In the genomic region with DNA sequence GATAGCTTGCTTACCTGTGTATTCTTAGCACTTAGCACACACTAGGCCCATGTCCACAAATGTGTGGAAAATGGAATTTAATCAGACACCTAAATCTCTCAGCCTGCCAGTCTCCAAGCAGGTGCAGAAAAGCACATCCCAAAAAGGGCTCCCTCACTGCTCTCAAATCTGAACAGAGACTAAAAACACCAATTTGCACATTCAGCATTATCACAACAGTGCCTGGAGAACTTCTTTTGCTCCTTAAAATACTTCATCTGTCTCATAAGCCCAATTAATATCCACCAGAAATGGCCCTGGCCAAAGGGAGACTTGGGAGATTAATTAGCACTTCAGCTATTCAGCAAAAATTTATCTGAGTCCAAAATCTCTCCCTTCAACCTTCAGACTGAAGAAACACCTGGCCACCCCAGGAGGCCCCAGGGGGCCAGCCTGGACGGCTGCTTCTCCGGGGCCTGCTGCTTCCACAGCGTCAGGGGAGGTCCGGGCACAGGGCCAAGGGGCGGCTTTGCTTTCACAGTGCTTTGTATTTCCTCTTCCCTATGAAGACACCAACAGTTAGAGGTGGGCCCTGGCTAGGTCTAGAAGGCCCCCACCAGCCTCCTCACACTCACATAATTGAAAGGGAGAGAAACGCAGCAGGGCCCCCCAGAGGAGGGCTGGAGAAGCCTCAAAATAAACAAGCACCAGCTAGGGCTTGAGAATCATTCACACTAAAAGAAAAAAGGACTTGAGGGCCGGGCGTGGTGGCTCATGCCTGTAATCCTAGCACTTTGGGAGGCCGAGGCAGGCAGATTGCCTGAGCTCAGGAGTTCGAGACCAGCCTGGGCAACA, we compare ENCODE assay signal across 8 cellular contexts. TPM values are rescaled to one million over a fixed set of nuclear protein-coding genes. Genes with fewer than 3 reads are reported as not detected.
A peak's percentile ranks its signal among the peaks of the same experiment; 100 is the strongest.
DNase-seq lines count a peak whose midpoint lies in the region; ATAC-seq and TF ChIP-seq lines count a peak whose summit lies in the region.

No MANE protein-coding gene starts in this region.

- peak overlapping the region; percentile 91 for H3K27ac ChIP-seq in SK-N-MC
- H3K27ac ChIP-seq in upper lobe of left lung = peak overlapping the region in 2 of 4 donors; percentile 19 to 47

- no peak for TF ChIP-seq EP300 in upper lobe of left lung (IDR thresholded peaks at IDR 0.05)

- no peaks in the 10 kb centered on the region for H3K9me3 ChIP-seq in Loucy (ENCODE audit: insufficient read depth, low read depth, low read length)
- H3K9me3 ChIP-seq in SK-N-MC (ENCODE audit: low read depth, low read length) = no peaks in the 10 kb centered on the region
- no peaks in the 10 kb centered on the region for H3K9me3 ChIP-seq in upper lobe of left lung

- no peaks in the 10 kb centered on the region for H3K9me2 ChIP-seq in Loucy (replicated peaks; ENCODE audit: low read depth, low read length)

- TF ChIP-seq CTCF in Loucy (conservative IDR thresholded peaks at IDR 0.05; ENCODE audit: low read length) (peak; percentile 53), upper lobe of left lung (IDR thresholded peaks at IDR 0.05) (no peak)

- WGBS in upper lobe of left lung, 2 donors = 27 to 30% methylated on average over 10 of the region's 10 CpGs

- ATAC-seq in GM19438 (IDR thresholded peaks at IDR 0.05; ENCODE audit: low read depth, unreplicated experiment) (peak; percentile 90), left ventricle myocardium superior (peak; percentile 62), upper lobe of left lung (ENCODE audit: low FRiP score in 2 of 2) (peak; percentile 2 to 40)

- H3K27me3 ChIP-seq in Loucy (ENCODE audit: insufficient read depth, low read length, poor library complexity, severe bottlenecking) (no peaks in the 10 kb centered on the region), upper lobe of left lung (no peaks in the 10 kb centered on the region)

- H3K4me1 Mint-ChIP-seq in activated naive CD4-positive, alpha-beta T cell treated with anti-CD3 and anti-CD28 coated beads for 36 hours (ENCODE audit: low read depth) = no peaks in the 10 kb centered on the region

- CTCF ChIA-PET in activated naive CD4-positive, alpha-beta T cell treated with anti-CD3 and anti-CD28 coated beads for 36 hours (lab: Charles Lee) = no interaction called here

- intact Hi-C loops in left ventricle myocardium superior (cut with micrococcal nuclease) = no loop called here
- intact Hi-C loops in activated naive CD4-positive, alpha-beta T cell treated with anti-CD3 and anti-CD28 coated beads for 36 hours (cut with micrococcal nuclease) = no loop called here

- H3K9ac ChIP-seq in Loucy (ENCODE audit: low read depth, low read length, poor library complexity, severe bottlenecking) = peak overlapping the region; percentile 58
- no peak overlapping the region for H3K9ac ChIP-seq in SK-N-MC (ENCODE audit: insufficient read length)

- no peak overlapping the region for H3K4me3 Mint-ChIP-seq in activated naive CD4-positive, alpha-beta T cell treated with anti-CD3 and anti-CD28 coated beads for 36 hours

- peak overlapping the region; percentile 64 for H3K4me2 ChIP-seq in Loucy (ENCODE audit: low read depth, low read length, poor library complexity, severe bottlenecking)

- DNase-seq in SK-N-MC (ENCODE audit: low read depth, low spot score) (peak; percentile 50), left ventricle myocardium superior (peak; percentile 87), upper lobe of left lung (peak; percentile 56 to 85), amniotic stem cell (lab: John Stamatoyannopoulos, UW) (no peak), GM19238 (ENCODE audit: insufficient read length, low spot score) (no peak)
- DNase-seq in activated naive CD4-positive, alpha-beta T cell treated with anti-CD3 and anti-CD28 coated beads for 36 hours = no peak

- peak overlapping the region; percentile 19 for H3K4me3 ChIP-seq in Loucy (ENCODE audit: low read length, poor library complexity, severe bottlenecking)
- peak overlapping the region; percentile 50 for H3K4me3 ChIP-seq in SK-N-MC
- no peak overlapping the region for H3K4me3 ChIP-seq in upper lobe of left lung

- no peaks in the 10 kb centered on the region for H3K9me3 Mint-ChIP-seq in activated naive CD4-positive, alpha-beta T cell treated with anti-CD3 and anti-CD28 coated beads for 36 hours

- H3K36me3 ChIP-seq in Loucy (ENCODE audit: insufficient read depth, low read length) (no peaks in the 10 kb centered on the region), SK-N-MC (ENCODE audit: insufficient read depth, low read length) (no peaks in the 10 kb centered on the region), upper lobe of left lung (no peaks in the 10 kb centered on the region)

- peaks cover 61% of the 10 kb centered on the region for H3K79me2 ChIP-seq in Loucy (ENCODE audit: insufficient read depth, low read length)

- no peak overlapping the region for H2AFZ ChIP-seq in Loucy (ENCODE audit: low read length)

- TF ChIP-seq POLR2A in upper lobe of left lung (IDR thresholded peaks at IDR 0.05) = no peak

- H4K20me1 ChIP-seq in Loucy (ENCODE audit: insufficient read depth, low read length, poor library complexity, severe bottlenecking) = no peaks in the 10 kb centered on the region

- peaks cover 6% of the 10 kb centered on the region for H3F3A ChIP-seq in Loucy (ENCODE audit: low read depth)

- no peak overlapping the region for H3K27ac Mint-ChIP-seq in activated naive CD4-positive, alpha-beta T cell treated with anti-CD3 and anti-CD28 coated beads for 36 hours

- peaks cover 2% of the 10 kb centered on the region for H3K27me3 Mint-ChIP-seq in activated naive CD4-positive, alpha-beta T cell treated with anti-CD3 and anti-CD28 coated beads for 36 hours (ENCODE audit: low read depth)

- no peaks in the 10 kb centered on the region for H3K36me3 Mint-ChIP-seq in activated naive CD4-positive, alpha-beta T cell treated with anti-CD3 and anti-CD28 coated beads for 36 hours (ENCODE audit: low read depth)

- H3K4me1 ChIP-seq in Loucy (ENCODE audit: insufficient read depth, low read length, poor library complexity, severe bottlenecking) (peaks cover 48% of the 10 kb centered on the region), upper lobe of left lung (peaks cover 0 to 11% (median 1%) of the 10 kb centered on the region in 4 donors)

RNA-seq across cellular contexts. Expression of a gene that starts 18.0 kb away (rescaled TPM):
- total RNA-seq in left ventricle myocardium superior = 2.7 TPM
- 10 to 100 TPM; 17.8 to 40.3 (median 25.3) TPM for total RNA-seq in upper lobe of left lung
- under 1 TPM; 0.12 to 0.35 TPM for total RNA-seq in activated naive CD4-positive, alpha-beta T cell treated with anti-CD3 and anti-CD28 coated beads for 36 hours

Comparison
In these comparisons a context has a peak if more than half of its experiments do, and no peak if none do; other contexts are left out.
1. ATAC-seq: peak in every context shown above with its lines; median percentile 90 in GM19438; 62 in left ventricle myocardium superior; 21 in upper lobe of left lung.
2. H3K4me3 ChIP-seq: peak in Loucy (single experiment) and SK-N-MC (single experiment); none in upper lobe of left lung (0 of 4).
3. DNase-seq: peak in SK-N-MC (single experiment), left ventricle myocardium superior (single experiment) and upper lobe of left lung (2 of 2); none in amniotic stem cell (single experiment), GM19238 (single experiment) and activated naive CD4-positive, alpha-beta T cell treated with anti-CD3 and anti-CD28 coated beads for 36 hours (single experiment).